Comparison of ENCODE assay signal across 14 cellular contexts in the genomic region with DNA sequence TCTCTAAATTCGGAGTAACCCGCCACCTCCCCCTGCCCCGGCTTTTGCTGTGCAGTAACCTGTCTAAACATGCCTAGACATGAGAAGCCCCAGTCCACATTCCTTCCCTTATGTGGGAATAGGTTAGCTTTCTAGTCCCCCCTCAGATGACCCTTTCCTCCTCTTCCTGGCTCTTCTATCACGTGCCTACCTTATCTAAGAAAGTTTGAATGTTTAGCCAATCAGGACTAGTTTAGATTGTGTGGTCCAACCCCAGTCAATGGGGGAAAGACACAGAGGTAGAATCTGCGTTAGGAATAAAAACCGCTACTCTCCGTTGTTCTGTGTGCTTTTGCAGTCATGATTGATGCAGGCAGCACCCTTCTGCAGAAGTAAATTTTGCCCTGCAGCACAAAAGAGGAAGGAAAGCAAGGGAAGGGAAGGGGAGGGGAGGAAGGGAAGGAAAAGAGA.
A peak's percentile ranks its signal among the peaks of the same experiment; 100 is the strongest.
DNase-seq lines count a peak whose midpoint lies in the region; ATAC-seq, FAIRE-seq and TF ChIP-seq lines count a peak whose summit lies in the region.
"Had no signal": no experiment of that assay in that cellular context is flagged by ENCODE, and none has a peak within 500 bp of the region (broad histone marks: within the 10 kb centered on the region; RNA-seq: fewer than 3 reads in every experiment).

No MANE protein-coding gene starts in this region.

- no peak overlapping the region for H2BK120ac ChIP-seq in mesendoderm (ENCODE audit: low read depth, low read length)

- no peak overlapping the region for H3K23ac ChIP-seq in mesendoderm (ENCODE audit: low read length)

- H3K36me3 Mint-ChIP-seq in CD14-positive monocyte (peaks cover 12 to 20% of the 10 kb centered on the region in 2 donors), WTC11 (no peaks in the 10 kb centered on the region)
- H3K36me3 Mint-ChIP-seq: activated naive CD8-positive, alpha-beta T cell treated with anti-CD3 and anti-CD28 coated beads for 36 hours; memory B cell had no signal

- no peak overlapping the region for H4K8ac ChIP-seq in mesendoderm (ENCODE audit: low read depth, low read length)

- H3K56ac ChIP-seq in mesendoderm (ENCODE audit: low read length) = no peak overlapping the region

- H2AK5ac ChIP-seq in mesendoderm (ENCODE audit: low read length) = no peak overlapping the region

- no peak overlapping the region for H2BK15ac ChIP-seq in mesendoderm (replicated peaks; ENCODE audit: low read depth)

- no peak overlapping the region for H3K4me3 ChIP-seq in mesendoderm (ENCODE audit: low read length)
- H3K4me3 ChIP-seq: SK-N-MC, tibial nerve had no signal

- DNase-seq in CD14-positive monocyte (ENCODE audit: low spot score) = no peak
- peak; percentile 12 for DNase-seq in KG1 (lab: John Stamatoyannopoulos, UW)
- no peak for DNase-seq in WTC11 (ENCODE audit: low spot score)
- peak; percentile 48 for DNase-seq in mesendoderm
- no peak for DNase-seq in stimulated activated CD4-positive, alpha-beta T cell treated with anti-CD3 and anti-CD28 coated beads, Interleukin-15, amount 100 ng/mL, for 24 hours
- no peak for DNase-seq in urothelium cell line (ENCODE audit: low spot score)
- no peak for DNase-seq in activated effector memory CD4-positive, alpha-beta T cell treated with anti-CD3 and anti-CD28 coated beads, Interleukin-2, amount 50 U/mL, for 16 hours
- DNase-seq: activated CD8-positive, alpha-beta T cell treated with anti-CD3 and anti-CD28 coated beads, Interleukin-2, amount 10 ng/mL, durations not matched to agents 7 days and 5 days; activated naive CD8-positive, alpha-beta T cell treated with anti-CD3 and anti-CD28 coated beads for 36 hours had no signal

- H3K4me3 Mint-ChIP-seq in CD14-positive monocyte (peak overlapping the region; percentile 60 to 80), WTC11 (no peak overlapping the region)
- H3K4me3 Mint-ChIP-seq: activated CD8-positive, alpha-beta T cell treated with anti-CD3 and anti-CD28 coated beads, Interleukin-2, amount 10 ng/mL, durations not matched to agents 7 days and 5 days; memory B cell had no signal

- peaks cover 8% of the 10 kb centered on the region for H3K4me1 ChIP-seq in mesendoderm (ENCODE audit: control insufficient read depth, low read depth, low read length)

- CTCF ChIA-PET in WTC11 (lab: Charles Lee) = interaction anchor here (1.0 kb wide), 1 partner anchor 46 kb away, joined by 3 read pairs; no protein-coding TSS in a partner anchor

- H3K27ac Mint-ChIP-seq in CD14-positive monocyte = peak overlapping the region; percentile 96 to 100 (median 100)
- peak overlapping the region; percentile 76; the same call in 1 of the 2 replicates for H3K27ac Mint-ChIP-seq in WTC11
- H3K27ac Mint-ChIP-seq: activated CD8-positive, alpha-beta T cell treated with anti-CD3 and anti-CD28 coated beads, Interleukin-2, amount 10 ng/mL, durations not matched to agents 7 days and 5 days; activated naive CD8-positive, alpha-beta T cell treated with anti-CD3 and anti-CD28 coated beads for 36 hours; memory B cell had no signal

- no peak overlapping the region for H3K27ac ChIP-seq in mesendoderm (ENCODE audit: low read depth, low read length)
- H3K27ac ChIP-seq: C4-2B, SK-N-MC had no signal

- H3K4me1 Mint-ChIP-seq in CD14-positive monocyte = peaks cover 100% of the 10 kb centered on the region
- peaks cover 31% of the 10 kb centered on the region for H3K4me1 Mint-ChIP-seq in WTC11

- TF ChIP-seq CTCF in CD14-positive monocyte (IDR thresholded peaks at IDR 0.05) = no peak
- no peak for TF ChIP-seq CTCF in WTC11 (IDR thresholded peaks at IDR 0.05)

- H3K4me2 ChIP-seq in mesendoderm (ENCODE audit: low read length) = no peak overlapping the region

- H3K79me1 ChIP-seq in mesendoderm (ENCODE audit: low read length) = no peaks in the 10 kb centered on the region

- no peak overlapping the region for H3K18ac ChIP-seq in mesendoderm (ENCODE audit: low read length)

- H4K5ac ChIP-seq in mesendoderm (ENCODE audit: low read length) = no peak overlapping the region

- H3K36me3 ChIP-seq in mesendoderm (ENCODE audit: control insufficient read depth, insufficient read depth, low read length) = no peaks in the 10 kb centered on the region
- H3K36me3 ChIP-seq: tibial nerve had no signal

- no peak overlapping the region for H2BK5ac ChIP-seq in mesendoderm (ENCODE audit: low read length)

- POLR2A ChIA-PET in WTC11 (lab: Charles Lee) = no interaction called here

- H3K79me2 ChIP-seq in mesendoderm (ENCODE audit: control insufficient read depth, insufficient read depth, low read length) = no peaks in the 10 kb centered on the region

- H3K27me3 Mint-ChIP-seq in CD14-positive monocyte (ENCODE audit: low read depth in 3 of 3) (peaks cover 0 to 3% (median 0%) of the 10 kb centered on the region in 3 donors), WTC11 (ENCODE audit: low read depth) (no peaks in the 10 kb centered on the region)
- H3K27me3 Mint-ChIP-seq: activated naive CD8-positive, alpha-beta T cell treated with anti-CD3 and anti-CD28 coated beads for 36 hours had no signal

- intact Hi-C loops in CD14-positive monocyte (cut with micrococcal nuclease) = loop anchor here (5.0 to 10.0 kb wide), 6 partner anchors 37 to 210 kb away; a partner anchor contains a TSS

- WGBS in mesendoderm (ENCODE audit: extremely low coverage, insufficient coverage, low lambda C conversion rate) = no CpG with 5 or more reads among the region's 7 CpGs

- no peaks in the 10 kb centered on the region for H3K27me3 ChIP-seq in mesendoderm (ENCODE audit: insufficient read depth, low read length, poor library complexity)
- H3K27me3 ChIP-seq: tibial nerve had no signal

- FAIRE-seq in urothelium cell line (lab: Jason Lieb, UNC) = no peak

- H3K9me3 Mint-ChIP-seq in CD14-positive monocyte = peaks cover 0 to 2% (median 0%) of the 10 kb centered on the region in 7 donors
- no peaks in the 10 kb centered on the region for H3K9me3 Mint-ChIP-seq in WTC11
- H3K9me3 Mint-ChIP-seq: activated naive CD8-positive, alpha-beta T cell treated with anti-CD3 and anti-CD28 coated beads for 36 hours; memory B cell had no signal

- no peak overlapping the region for H3K4ac ChIP-seq in mesendoderm (ENCODE audit: low read depth, low read length)

- H3K9ac ChIP-seq in mesendoderm (ENCODE audit: low read length) = no peak overlapping the region

- no peak for ATAC-seq in WTC11
- ATAC-seq in GM19023 (IDR thresholded peaks at IDR 0.05; ENCODE audit: unreplicated experiment) = no peak
- ATAC-seq: activated CD8-positive, alpha-beta T cell treated with anti-CD3 and anti-CD28 coated beads, Interleukin-2, amount 10 ng/mL, durations not matched to agents 7 days and 5 days had no signal

TF ChIP-seq in WTC11, 78 proteins besides CTCF, POLR2A, EP300 and RAD21:
- TF ChIP-seq, protein P1, sequence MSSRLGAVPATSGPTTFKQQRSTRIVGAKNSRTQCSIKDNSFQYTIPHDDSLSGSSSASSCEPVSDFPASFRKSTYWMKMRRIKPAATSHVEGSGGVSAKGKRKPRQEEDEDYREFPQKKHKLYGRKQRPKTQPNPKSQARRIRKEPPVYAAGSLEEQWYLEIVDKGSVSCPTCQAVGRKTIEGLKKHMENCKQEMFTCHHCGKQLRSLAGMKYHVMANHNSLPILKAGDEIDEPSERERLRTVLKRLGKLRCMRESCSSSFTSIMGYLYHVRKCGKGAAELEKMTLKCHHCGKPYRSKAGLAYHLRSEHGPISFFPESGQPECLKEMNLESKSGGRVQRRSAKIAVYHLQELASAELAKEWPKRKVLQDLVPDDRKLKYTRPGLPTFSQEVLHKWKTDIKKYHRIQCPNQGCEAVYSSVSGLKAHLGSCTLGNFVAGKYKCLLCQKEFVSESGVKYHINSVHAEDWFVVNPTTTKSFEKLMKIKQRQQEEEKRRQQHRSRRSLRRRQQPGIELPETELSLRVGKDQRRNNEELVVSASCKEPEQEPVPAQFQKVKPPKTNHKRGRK (CRISPR knock-in tag; IDR thresholded peaks at IDR 0.05; ENCODE audit: borderline replicate concordance) = peak; percentile 67; the same call in 1 of the 2 replicates
- TF ChIP-seq, protein P2, sequence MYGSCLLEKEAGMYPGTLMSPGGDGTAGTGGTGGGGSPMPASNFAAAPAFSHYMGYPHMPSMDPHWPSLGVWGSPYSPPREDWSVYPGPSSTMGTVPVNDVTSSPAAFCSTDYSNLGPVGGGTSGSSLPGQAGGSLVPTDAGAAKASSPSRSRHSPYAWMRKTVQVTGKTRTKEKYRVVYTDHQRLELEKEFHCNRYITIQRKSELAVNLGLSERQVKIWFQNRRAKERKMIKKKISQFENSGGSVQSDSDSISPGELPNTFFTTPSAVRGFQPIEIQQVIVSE (CRISPR knock-in tag; IDR thresholded peaks at IDR 0.05; ENCODE audit: borderline replicate concordance) = no peak

Comparison
In these comparisons a context has a peak if more than half of its experiments do, and no peak if none do; other contexts are left out.
1. DNase-seq: peak in KG1 (single experiment) and mesendoderm (single experiment); none in CD14-positive monocyte (single experiment), WTC11 (single experiment), stimulated activated CD4-positive, alpha-beta T cell treated with anti-CD3 and anti-CD28 coated beads, Interleukin-15, amount 100 ng/mL, for 24 hours (single experiment), urothelium cell line (single experiment) and activated effector memory CD4-positive, alpha-beta T cell treated with anti-CD3 and anti-CD28 coated beads, Interleukin-2, amount 50 U/mL, for 16 hours (single experiment).